ENCODE assay signal across 14 cellular contexts in genomic region chr12:57892232-57892987, GRCh38. TPM values are rescaled to one million over a fixed set of nuclear protein-coding genes. Genes with fewer than 3 reads are reported as not detected.
DNase-seq lines count a peak whose midpoint lies in the region; ATAC-seq, FAIRE-seq and TF ChIP-seq lines count a peak whose summit lies in the region.
"Had no signal": no experiment of that assay in that cellular context is flagged by ENCODE, and none has a peak within 500 bp of the region (broad histone marks: within the 10 kb centered on the region; RNA-seq: fewer than 3 reads in every experiment).

No MANE protein-coding gene starts in this region.

- H3K27me3 ChIP-seq in SK-N-SH (ENCODE audit: insufficient read depth) = no peaks in the 10 kb centered on the region
- peaks cover 0 to 7% (median 3%) of the 10 kb centered on the region in 4 experiments; a peak in 4 of 7 replicates for H3K27me3 ChIP-seq in H1 (replicated peaks in 1 of 4; ENCODE audit: control insufficient read depth in 3 of 4, extremely low read depth in 1 of 4, insufficient read depth in 3 of 4, low read length in 3 of 4)
- no peaks in the 10 kb centered on the region for H3K27me3 ChIP-seq in neuronal stem cell (ENCODE audit: control insufficient read depth in 3 of 3, insufficient read depth in 3 of 3, low read depth in 1 of 3, low read length in 3 of 3)
- H3K27me3 ChIP-seq in transverse colon = no peaks in the 10 kb centered on the region
- H3K27me3 ChIP-seq: pancreas had no signal

- H2AFZ ChIP-seq in SK-N-SH (ENCODE audit: low read depth) = no peak overlapping the region
- H2AFZ ChIP-seq in H1 (ENCODE audit: low read length) = no peak overlapping the region
- no peak overlapping the region for H2AFZ ChIP-seq in neuronal stem cell (ENCODE audit: low read length)

- TF ChIP-seq RAD21 in SK-N-SH (IDR thresholded peaks at IDR 0.05; ENCODE audit: low read length) (no peak), H1 (IDR thresholded peaks at IDR 0.05 in 1 of 2, conservative IDR thresholded peaks at IDR 0.05 in 1 of 2; ENCODE audit: low read depth in 2 of 2, low read length in 2 of 2) (no peak)

- no peak for ATAC-seq in SK-N-SH treated with all-trans-retinoic acid at 6 μM for 48 hours

- peak overlapping the region; percentile 88; the same call in 1 of the 2 replicates for H3K4me2 ChIP-seq in SK-N-SH
- no peak overlapping the region for H3K4me2 ChIP-seq in H1 (ENCODE audit: insufficient read depth in 1 of 2, low read depth in 2 of 2, low read length in 2 of 2)
- no peak overlapping the region for H3K4me2 ChIP-seq in neuronal stem cell (ENCODE audit: insufficient read depth, low read length, poor library complexity, severe bottlenecking)

- H3K4ac ChIP-seq in H1 (replicated peaks; ENCODE audit: insufficient read length, low read depth, low read length) (no peak overlapping the region), neuronal stem cell (ENCODE audit: low read length) (no peak overlapping the region)

- H2AK5ac ChIP-seq in H1 (ENCODE audit: low read depth, low read length) (no peak overlapping the region), neuronal stem cell (ENCODE audit: low read depth, low read length) (peak overlapping the region; percentile 12)

- DNase-seq in SK-N-SH (no peak), H1 (ENCODE audit: low read depth in 1 of 2, low spot score in 2 of 2) (no peak), neuronal stem cell (ENCODE audit: low spot score) (no peak), transverse colon (peak; percentile 49), AG08395 (ENCODE audit: low spot score) (no peak), NCI-H1048 (lab: John Stamatoyannopoulos, UW) (no peak)
- no peak for DNase-seq in stimulated activated naive CD4-positive, alpha-beta T cell (lab: John Stamatoyannopoulos, UW)
- DNase-seq: 8988T; activated CD8-positive, alpha-beta memory T cell treated with anti-CD3 and anti-CD28 coated beads for 24 hours; activated naive CD4-positive, alpha-beta T cell; NCI-H345 had no signal

- H4K20me1 ChIP-seq in SK-N-SH (ENCODE audit: insufficient read depth) = no peaks in the 10 kb centered on the region
- H4K20me1 ChIP-seq in H1 (replicated peaks in 1 of 2; ENCODE audit: control insufficient read depth in 1 of 2, insufficient read depth in 2 of 2, low read length in 2 of 2) = no peaks in the 10 kb centered on the region

- H3K23me2 ChIP-seq in H1 (ENCODE audit: low read depth, low read length) = peaks cover 4% of the 10 kb centered on the region; the same call in 1 of the 2 replicates

- in situ Hi-C loops in transverse colon (cut with MboI; ENCODE audit: low pct_ligation_motif_present in 1 of 4, low pct_unique_long_range_greater_than_20kb in 1 of 4, low sequenced_read_pairs in 3 of 4) = loop anchor here in 2 of 4 donors (5.0 to 10.0 kb wide), 2 partner anchors 45 to 48 kb away; partner anchors contain the start of gene CTDSP2 (in 2 of the 2)

- H3F3A ChIP-seq in SK-N-SH (replicated peaks; ENCODE audit: insufficient read depth) = peaks cover 41% of the 10 kb centered on the region

- H2BK20ac ChIP-seq in H1 (ENCODE audit: low read length) = no peak overlapping the region; the same call in 1 of the 2 replicates

- H3K14ac ChIP-seq in H1 (ENCODE audit: insufficient read length) (no peak overlapping the region), neuronal stem cell (ENCODE audit: low read length) (no peak overlapping the region)

- no peaks in the 10 kb centered on the region for H3K9me2 ChIP-seq in SK-N-SH

- H2BK12ac ChIP-seq in H1 (ENCODE audit: low read depth, low read length) = 0 out of 2 replicates have a peak overlapping the region, but pooled peaks have one; percentile 17
- H2BK12ac ChIP-seq in neuronal stem cell (ENCODE audit: low read length) = no peak overlapping the region

- TF ChIP-seq EP300 in SK-N-SH (IDR thresholded peaks at IDR 0.05; ENCODE audit: borderline replicate concordance in 1 of 2, low read depth in 1 of 2, low read length in 1 of 2) (no peak), H1 (IDR thresholded peaks at IDR 0.05; ENCODE audit: borderline replicate concordance in 1 of 2, low read depth in 2 of 2, low read length in 2 of 2) (no peak), transverse colon (IDR thresholded peaks at IDR 0.05; ENCODE audit: low read depth) (no peak)

- H4K8ac ChIP-seq in H1 (ENCODE audit: extremely low read depth, insufficient read depth, low read length) = no peak overlapping the region
- H4K8ac ChIP-seq in neuronal stem cell (ENCODE audit: low read depth, low read length) = no peak overlapping the region

- TF ChIP-seq CTCF in SK-N-SH (IDR thresholded peaks at IDR 0.05) = no peak
- TF ChIP-seq CTCF in H1 (IDR thresholded peaks at IDR 0.05; ENCODE audit: control extremely low read depth in 1 of 3, insufficient read depth in 1 of 3, low read depth in 1 of 3, low read length in 3 of 3) = no peak
- TF ChIP-seq CTCF in transverse colon (IDR thresholded peaks at IDR 0.05) = no peak

- H4K91ac ChIP-seq in H1 (replicated peaks; ENCODE audit: insufficient read length, low read length) (no peak overlapping the region), neuronal stem cell (ENCODE audit: low read depth, low read length, poor library complexity) (no peak overlapping the region)

- H2BK120ac ChIP-seq in H1 (replicated peaks; ENCODE audit: low read depth, low read length) = no peak overlapping the region
- H2BK120ac ChIP-seq in neuronal stem cell (ENCODE audit: low read depth, low read length) = no peak overlapping the region

- CTCF ChIA-PET in SK-N-SH (lab: Yijun Ruan, JAX) = interaction anchor here (0.7 to 10.3 kb wide), 3 partner anchors 12 to 59 kb away, joined by 3 to 67 read pairs (median 44); partner anchors contain the start of gene CTDSP2
- CTCF ChIA-PET in H1 (lab: Charles Lee; ENCODE audit: partially characterized antibody) = interaction anchor here (0.9 to 8.7 kb wide), 4 partner anchors 13 to 135 kb away, joined by 3 to 119 read pairs (median 42); no protein-coding TSS in a partner anchor

- H4K5ac ChIP-seq in H1 (ENCODE audit: insufficient read length, low read depth, low read length) = no peak overlapping the region

- no peaks in the 10 kb centered on the region for H3K79me1 ChIP-seq in H1 (ENCODE audit: low read depth, low read length)
- no peaks in the 10 kb centered on the region for H3K79me1 ChIP-seq in neuronal stem cell (ENCODE audit: low read depth, low read length)

- H2BK15ac ChIP-seq in H1 (ENCODE audit: low read length) (no peak overlapping the region), neuronal stem cell (ENCODE audit: low read length) (no peak overlapping the region)

- peak overlapping the region; percentile 97 to 99 for H3K27ac ChIP-seq in SK-N-SH (ENCODE audit: low read depth in 2 of 2, low read length in 1 of 2)
- no peak overlapping the region for H3K27ac ChIP-seq in H1 (ENCODE audit: low read depth, low read length)
- H3K27ac ChIP-seq in neuronal stem cell (replicated peaks; ENCODE audit: low read length) = no peak overlapping the region
- peak overlapping the region; percentile 94 to 99 (median 96) for H3K27ac ChIP-seq in transverse colon

- POLR2A ChIA-PET in SK-N-SH (lab: Yijun Ruan, JAX) (interaction anchor here (5.4 kb wide), 1 partner anchor 46 kb away, joined by 52 read pairs; the partner anchor contains the start of gene CTDSP2), H1 (lab: Charles Lee; ENCODE audit: partially characterized antibody) (interaction anchor here (1.4 to 8.6 kb wide), 3 partner anchors 44 to 60 kb away, joined by 4 to 181 read pairs (median 62); partner anchors contain the start of gene CTDSP2)

- H3K79me2 ChIP-seq in SK-N-SH (ENCODE audit: insufficient read depth) = peaks cover 8% of the 10 kb centered on the region; the same call in 1 of the 2 replicates
- no peaks in the 10 kb centered on the region for H3K79me2 ChIP-seq in H1 (ENCODE audit: control insufficient read depth in 1 of 2, insufficient read depth in 2 of 2, low read length in 2 of 2)

- H2BK5ac ChIP-seq in H1 (ENCODE audit: low read depth, low read length) = no peak overlapping the region
- peak overlapping the region; percentile 9 for H2BK5ac ChIP-seq in neuronal stem cell (ENCODE audit: low read length)

- H3K9me3 ChIP-seq in SK-N-SH (no peaks in the 10 kb centered on the region), H1 (ENCODE audit: insufficient read depth in 2 of 2, low read depth in 1 of 2, low read length in 1 of 2) (no peaks in the 10 kb centered on the region), neuronal stem cell (replicated peaks in 1 of 2; ENCODE audit: control insufficient read depth in 2 of 2, insufficient read depth in 1 of 2, low read depth in 1 of 2, low read length in 2 of 2) (no peaks in the 10 kb centered on the region), transverse colon (no peaks in the 10 kb centered on the region)
- H3K9me3 ChIP-seq: pancreas had no signal

- no peak overlapping the region for H3K4me3 ChIP-seq in SK-N-SH (ENCODE audit: low read depth in 2 of 2, low read length in 1 of 2)
- H3K4me3 ChIP-seq in H1 (ENCODE audit: extremely low read depth in 1 of 4, insufficient read depth in 2 of 4, low read depth in 3 of 4, low read length in 4 of 4) = no peak overlapping the region
- no peak overlapping the region for H3K4me3 ChIP-seq in neuronal stem cell (ENCODE audit: low read length in 2 of 2)
- H3K4me3 ChIP-seq in transverse colon = no peak overlapping the region
- H3K4me3 ChIP-seq: pancreas had no signal

- TF ChIP-seq POLR2A in H1 (IDR thresholded peaks at IDR 0.05; ENCODE audit: control extremely low read depth in 1 of 2, low read depth in 2 of 2, low read length in 2 of 2) (no peak), transverse colon (IDR thresholded peaks at IDR 0.05) (no peak)

- FAIRE-seq in H1 (lab: Jason Lieb, UNC) = no peak
- FAIRE-seq: keratinocyte, pancreas had no signal

- no peak overlapping the region for H3K18ac ChIP-seq in H1 (ENCODE audit: extremely low read depth, low read length)
- no peak overlapping the region for H3K18ac ChIP-seq in neuronal stem cell (ENCODE audit: low read length)

- H3K9ac ChIP-seq in SK-N-SH (no peak overlapping the region), H1 (replicated peaks in 1 of 4; ENCODE audit: extremely low read depth in 1 of 4, low read depth in 3 of 4, low read length in 3 of 4) (no peak overlapping the region), neuronal stem cell (ENCODE audit: low read depth, low read length, poor library complexity) (no peak overlapping the region)

- intact Hi-C loops in transverse colon (cut with DNase I; ENCODE audit: low total_unique reads) = no loop called here

- H3K23ac ChIP-seq in H1 (ENCODE audit: insufficient read length) = no peak overlapping the region
- no peak overlapping the region for H3K23ac ChIP-seq in neuronal stem cell (ENCODE audit: low read depth, low read length, poor library complexity)

- H3K36me3 ChIP-seq in SK-N-SH (replicated peaks in 1 of 2; ENCODE audit: control insufficient read depth in 1 of 2, insufficient read depth in 2 of 2, low read length in 1 of 2) (no peaks in the 10 kb centered on the region), H1 (ENCODE audit: control insufficient read depth in 2 of 4, insufficient read depth in 4 of 4, low read length in 3 of 4) (no peaks in the 10 kb centered on the region), neuronal stem cell (replicated peaks in 1 of 2; ENCODE audit: control insufficient read depth in 2 of 2, insufficient read depth in 2 of 2, low read length in 2 of 2) (no peaks in the 10 kb centered on the region), transverse colon (no peaks in the 10 kb centered on the region)
- H3K36me3 ChIP-seq: pancreas had no signal

- no peak overlapping the region for H3K56ac ChIP-seq in H1 (replicated peaks; ENCODE audit: insufficient read length, low read depth, low read length)

- H3K4me1 ChIP-seq in SK-N-SH (ENCODE audit: control insufficient read depth in 1 of 2, insufficient read depth in 2 of 2, low read depth in 1 of 2, low read length in 1 of 2) = peaks cover 83 to 85% of the 10 kb centered on the region in 2 experiments
- peaks cover 13 to 44% (median 30%) of the 10 kb centered on the region in 4 experiments for H3K4me1 ChIP-seq in H1 (replicated peaks in 1 of 4; ENCODE audit: control insufficient read depth in 3 of 4, insufficient read depth in 4 of 4, low read length in 3 of 4)
- H3K4me1 ChIP-seq in neuronal stem cell (ENCODE audit: control insufficient read depth in 2 of 2, insufficient read depth in 1 of 2, low read depth in 1 of 2, low read length in 2 of 2) = peaks cover 39 to 49% of the 10 kb centered on the region in 2 donors
- H3K4me1 ChIP-seq in transverse colon = peaks cover 87 to 97% (median 94%) of the 10 kb centered on the region in 4 donors

- 88% methylated on average over 9 of the region's 9 CpGs for WGBS in SK-N-SH (ENCODE audit: low lambda C conversion rate)
- 79% methylated on average over 9 of the region's 9 CpGs; no CpG with 5 or more reads in 1 of the 2 experiments for WGBS in H1 (ENCODE audit: extremely low coverage in 1 of 2, insufficient coverage in 1 of 2, insufficient read length in 1 of 2, insufficient replicate concordance in 2 of 2, low coverage in 1 of 2, low lambda C conversion rate in 2 of 2, missing lambda C conversion rate in 1 of 2), 2 experiments
- no CpG with 5 or more reads among the region's 9 CpGs for WGBS in neuronal stem cell (ENCODE audit: extremely low coverage in 2 of 2, insufficient read length in 2 of 2, insufficient replicate concordance in 1 of 2), 2 donors
- 25 to 53% methylated on average over 6 to 9 of the region's 9 CpGs for WGBS in transverse colon (ENCODE audit: low coverage in 1 of 2), 2 donors

RNA-seq across cellular contexts. Expression of gene CTDSP2, which starts 45.9 kb away (rescaled TPM):
- polyA plus RNA-seq in SK-N-SH (2012; rRNA removed) = 117 and 119 TPM in 2 replicates
- polyA plus RNA-seq in SK-N-SH (2012; cell fraction: cytosol; rRNA removed) = 87.3 and 102 TPM in 2 replicates
- 145 and 147 TPM in 2 replicates for polyA plus RNA-seq in SK-N-SH (2012; cell fraction: nucleus; rRNA removed)
- total RNA-seq in H1 (2021; fragmentation: NEBNext Ultra II Directional; extraction: Animal tissue kit (Norgen Biotek cat#: 25700)) = 91.7 and 93.7 TPM in 2 replicates
- polyA plus RNA-seq in H1 (2011; rRNA removed) = 71.3 and 129 TPM in 2 replicates
- polyA plus RNA-seq in H1 (2011; cell fraction: cytosol; rRNA removed) = 115 TPM
- polyA plus RNA-seq in H1 (2011; cell fraction: nucleus; rRNA removed) = 118 TPM
- polyA plus RNA-seq in H1 (2012, experiment 1 of 2) = 72.3 to 87.9 TPM (median 83.7 TPM) in 4 replicates
- polyA plus RNA-seq in H1 (2012, experiment 2 of 2) = 64.0 TPM
- 41.6 TPM for polyA plus RNA-seq in H1 (2013, experiment 1 of 2)
- 42.0 TPM for polyA plus RNA-seq in H1 (2013, experiment 2 of 2)
- polyA minus RNA-seq in H1 (2011; rRNA and poly(A)+ RNA removed) = 144 and 145 TPM in 2 replicates
- 75.4 TPM for polyA minus RNA-seq in H1 (2011; cell fraction: cytosol; rRNA and poly(A)+ RNA removed)
- 79.4 TPM for polyA minus RNA-seq in H1 (2011; cell fraction: nucleus; rRNA and poly(A)+ RNA removed)
- 72.5 TPM for polyA plus RNA-seq in neuronal stem cell (2013, experiment 1 of 2)
- 71.9 TPM for polyA plus RNA-seq in neuronal stem cell (2013, experiment 2 of 2)
- total RNA-seq in transverse colon = 100 to 1,000 TPM; 174 to 268 (median 231) TPM

RNA-seq across cellular contexts. Expression of gene ATP23, which starts 49.0 kb away (rescaled TPM):
- 6.4 and 6.6 TPM in 2 replicates for polyA plus RNA-seq in SK-N-SH (2012; rRNA removed)
- polyA plus RNA-seq in SK-N-SH (2012; cell fraction: cytosol; rRNA removed) = 7.0 and 7.2 TPM in 2 replicates
- polyA plus RNA-seq in SK-N-SH (2012; cell fraction: nucleus; rRNA removed) = 2.6 and 2.8 TPM in 2 replicates
- total RNA-seq in H1 (2021; fragmentation: NEBNext Ultra II Directional; extraction: Animal tissue kit (Norgen Biotek cat#: 25700)) = 6.7 and 10.2 TPM in 2 replicates
- 12.1 and 13.5 TPM in 2 replicates for polyA plus RNA-seq in H1 (2011; rRNA removed)
- polyA plus RNA-seq in H1 (2011; cell fraction: cytosol; rRNA removed) = 10.4 TPM
- polyA plus RNA-seq in H1 (2011; cell fraction: nucleus; rRNA removed) = 4.3 TPM
- polyA plus RNA-seq in H1 (2012, experiment 1 of 2) = 4.2 to 8.9 TPM (median 8.2 TPM) in 4 replicates
- polyA plus RNA-seq in H1 (2012, experiment 2 of 2) = 3.5 TPM
- polyA plus RNA-seq in H1 (2013, experiment 1 of 2) = 8.1 TPM
- polyA plus RNA-seq in H1 (2013, experiment 2 of 2) = 6.9 TPM
- 5.0 and 8.6 TPM in 2 replicates for polyA minus RNA-seq in H1 (2011; rRNA and poly(A)+ RNA removed)
- 4.8 TPM for polyA minus RNA-seq in H1 (2011; cell fraction: cytosol; rRNA and poly(A)+ RNA removed)
- 5.3 TPM for polyA minus RNA-seq in H1 (2011; cell fraction: nucleus; rRNA and poly(A)+ RNA removed)
- polyA plus RNA-seq in neuronal stem cell (2013, experiment 1 of 2) = 4.0 TPM
- polyA plus RNA-seq in neuronal stem cell (2013, experiment 2 of 2) = 4.3 TPM
- 10 to 100 TPM in 3 of 4 donors, under 1 TPM in 1; 0.80 to 41.8 (median 24.5) TPM for total RNA-seq in transverse colon

Comparison
In these comparisons a context has a peak if more than half of its experiments do, and no peak if none do; other contexts are left out.
1. H3K27ac ChIP-seq: peak in SK-N-SH (2 of 2) and transverse colon (4 of 4); none in H1 (single experiment) and neuronal stem cell (single experiment).